8 cellular contexts compared by ENCODE assay signal in genomic region chr1:11037740-11038182, GRCh38. TPM values are rescaled to one million over a fixed set of nuclear protein-coding genes. Genes with fewer than 3 reads are reported as not detected.
DNase-seq lines count a peak whose midpoint lies in the region; ATAC-seq and TF ChIP-seq lines count a peak whose summit lies in the region.

No MANE protein-coding gene starts in this region.

- intact Hi-C loops in left ventricle myocardium superior (cut with micrococcal nuclease), result no loop called here

- TF ChIP-seq CTCF in AG10803 (conservative IDR thresholded peaks at IDR 0.05; ENCODE audit: low read length) (peak; percentile 99), retinal pigment epithelial cell (conservative IDR thresholded peaks at IDR 0.05; ENCODE audit: low read depth, low read length) (peak; percentile 99)

- DNase-seq in AG10803 (ENCODE audit: low read depth) (peak; percentile 83), NCI-H1694 treated with DMSO at 0.1 percent for 48 hours (lab: John Stamatoyannopoulos, UW) (peak; percentile 77), T-helper 2 cell (peak; percentile 69 to 84 (median 80)), amygdala (lab: John Stamatoyannopoulos, UW) (peak in 55 of 56 donors; percentile 13 to 94 (median 71)), left ventricle myocardium superior (peak; percentile 90), retinal pigment epithelial cell (ENCODE audit: low read depth) (peak; percentile 32)

- H3K4me3 ChIP-seq in AG10803 (ENCODE audit: low read length) (no peak overlapping the region), retinal pigment epithelial cell (ENCODE audit: low read length) (no peak overlapping the region)

- ATAC-seq in GM21423 (IDR thresholded peaks at IDR 0.05; ENCODE audit: unreplicated experiment) (peak; percentile 59), left ventricle myocardium superior (peak; percentile 97), GM18870 (IDR thresholded peaks at IDR 0.05; ENCODE audit: unreplicated experiment) (no peak)

RNA-seq across cellular contexts. Expression of gene MASP2, which starts 9.3 kb away (rescaled TPM):
- total RNA-seq in left ventricle myocardium superior, result not detected

RNA-seq across cellular contexts. Expression of gene SRM, which starts 22.1 kb away (rescaled TPM):
- total RNA-seq in left ventricle myocardium superior, result 48.9 TPM

RNA-seq across cellular contexts. Expression of gene TARDBP, which starts 25.3 kb away (rescaled TPM):
- total RNA-seq in left ventricle myocardium superior, result 117 TPM

Comparison
In these comparisons a context has a peak if more than half of its experiments do, and no peak if none do; other contexts are left out.
1. DNase-seq: peak in every context shown above with its lines; median percentile 90 in left ventricle myocardium superior; 83 in AG10803; 80 in T-helper 2 cell; 77 in NCI-H1694 treated with DMSO at 0.1 percent for 48 hours; 71 in amygdala; 32 in retinal pigment epithelial cell.